Comparison of ENCODE assay signal across 13 cellular contexts in genomic region chr2:215660687-215661086, GRCh38.
DNase-seq lines count a peak whose midpoint lies in the region; ATAC-seq lines count a peak whose summit lies in the region.
"Had no signal": no experiment of that assay in that cellular context is flagged by ENCODE, and none has a peak within 500 bp of the region (broad histone marks: within the 10 kb centered on the region; RNA-seq: fewer than 3 reads in every experiment).

No MANE protein-coding gene starts in this region.

- peak overlapping the region; percentile 57 for H3K27ac ChIP-seq in epithelial cell of prostate
- H3K27ac ChIP-seq: C4-2B, left lung, vagina had no signal

- no peak for ATAC-seq in HG03095 (IDR thresholded peaks at IDR 0.05; ENCODE audit: unreplicated experiment)
- ATAC-seq in GM21423 (IDR thresholded peaks at IDR 0.05; ENCODE audit: unreplicated experiment) = no peak
- ATAC-seq in HG02571 (IDR thresholded peaks at IDR 0.05; ENCODE audit: unreplicated experiment) = no peak
- ATAC-seq: left lung had no signal

- DNase-seq in AG08395 (ENCODE audit: low spot score) (peak; percentile 64), HK-2 (ENCODE audit: unreplicated experiment) (peak; percentile 93), epithelial cell of prostate (ENCODE audit: low read depth, low spot score) (peak; percentile 73), myocyte (ENCODE audit: low read depth) (peak; percentile 63), iPS-NIHi7 (ENCODE audit: extremely low spot score) (no peak)
- DNase-seq: left lung, NCI-H146, NCI-H526 treated with DMSO at 0.1 percent for 48 hours had no signal
